In genomic region chr1:181318022-181318857, GRCh38 we compare ENCODE assay signal across 9 cellular contexts.
DNase-seq lines count a peak whose midpoint lies in the region; ATAC-seq and TF ChIP-seq lines count a peak whose summit lies in the region.
"Had no signal": no experiment of that assay in that cellular context is flagged by ENCODE, and none has a peak within 500 bp of the region (broad histone marks: within the 10 kb centered on the region; RNA-seq: fewer than 3 reads in every experiment).

No MANE protein-coding gene starts in this region.

- WGBS in ectodermal cell, 2 experiments, result 1% methylated on average over 59 of the region's 59 CpGs

- no peak overlapping the region for H3K4me3 Mint-ChIP-seq in osteocyte (ENCODE audit: unreplicated experiment)
- H3K4me3 Mint-ChIP-seq: dendritic cell treated with granulocyte-macrophage colony-stimulating factor and Interleukin-4, amounts not matched to agents 40 ng/mL and 50 ng/mL, for 4 days had no signal

- H3K27ac Mint-ChIP-seq in osteocyte (ENCODE audit: unreplicated experiment), result no peak overlapping the region
- H3K27ac Mint-ChIP-seq: dendritic cell treated with granulocyte-macrophage colony-stimulating factor and Interleukin-4, amounts not matched to agents 40 ng/mL and 50 ng/mL, for 4 days had no signal

- ATAC-seq in Panc1 (peak; percentile 40), GM19395 (IDR thresholded peaks at IDR 0.05; ENCODE audit: unreplicated experiment) (no peak)

- no peaks in the 10 kb centered on the region for H3K36me3 ChIP-seq in Panc1 (ENCODE audit: control insufficient read depth, insufficient read depth, low read length)
- no peaks in the 10 kb centered on the region for H3K36me3 ChIP-seq in ectodermal cell (ENCODE audit: control insufficient read depth, insufficient read depth, low read length)

- in situ Hi-C loops in Panc1 (cut with HindIII; ENCODE audit: low pct_unique_long_range_greater_than_20kb, low sequenced_read_pairs), result no loop called here

- intact Hi-C loops in Panc1 (cut with micrococcal nuclease; ENCODE audit: unreplicated experiment), result no loop called here

- no peaks in the 10 kb centered on the region for H3K9me3 ChIP-seq in Panc1 (ENCODE audit: control insufficient read depth, insufficient read depth, low read depth, low read length)
- no peaks in the 10 kb centered on the region for H3K9me3 ChIP-seq in ectodermal cell (ENCODE audit: control insufficient read depth, low read length)

- H3K4me1 Mint-ChIP-seq in osteocyte (ENCODE audit: unreplicated experiment), result peaks cover 5% of the 10 kb centered on the region

- peaks cover 36% of the 10 kb centered on the region for H3K27me3 ChIP-seq in Panc1 (ENCODE audit: control insufficient read depth, insufficient read depth, low read length)
- H3K27me3 ChIP-seq in ectodermal cell (ENCODE audit: control insufficient read depth, insufficient read depth, low read length, poor library complexity, severe bottlenecking), result peaks cover 57% of the 10 kb centered on the region

- H3K27ac ChIP-seq in Panc1 (ENCODE audit: low read length) (no peak overlapping the region), ectodermal cell (ENCODE audit: insufficient read depth, low read depth, low read length, poor library complexity, severe bottlenecking) (no peak overlapping the region)

- CTCF ChIA-PET in Panc1 (lab: Charles Lee), result no interaction called here

- no TSS peak for BruUV-seq in Panc1 (replicated peaks; lab: Mats Ljungman, UMichigan)

- H3K27me3 Mint-ChIP-seq in osteocyte (ENCODE audit: unreplicated experiment), result peaks cover 59% of the 10 kb centered on the region

- no peaks in the 10 kb centered on the region for H3K9me3 Mint-ChIP-seq in osteocyte (ENCODE audit: unreplicated experiment)
- H3K9me3 Mint-ChIP-seq: dendritic cell treated with granulocyte-macrophage colony-stimulating factor and Interleukin-4, amounts not matched to agents 40 ng/mL and 50 ng/mL, for 4 days had no signal

- H3K4me3 ChIP-seq in Panc1 (ENCODE audit: low read depth in 2 of 2, low read length in 2 of 2) (no peak overlapping the region), ectodermal cell (ENCODE audit: insufficient read depth, low read depth, low read length) (peak overlapping the region; percentile 35)

- H3K4me1 ChIP-seq in Panc1 (ENCODE audit: control insufficient read depth, insufficient read depth, low read length), result no peaks in the 10 kb centered on the region
- peaks cover 25% of the 10 kb centered on the region for H3K4me1 ChIP-seq in ectodermal cell (ENCODE audit: control insufficient read depth, insufficient read depth, low read length)

- no peaks in the 10 kb centered on the region for H3K36me3 Mint-ChIP-seq in osteocyte (ENCODE audit: unreplicated experiment)

- no peak for TF ChIP-seq CTCF in Panc1 (IDR thresholded peaks at IDR 0.05)
- no peak for TF ChIP-seq CTCF in osteocyte (IDR thresholded peaks at IDR 0.05)

- POLR2A ChIA-PET in Panc1 (lab: Charles Lee), result no interaction called here

- DNase-seq in NCI-H82 (lab: John Stamatoyannopoulos, UW) (peak; percentile 40), NCI-H82 treated with DMSO at 0.1 percent for 48 hours (lab: John Stamatoyannopoulos, UW; ENCODE audit: unreplicated experiment) (no peak), Panc1 (ENCODE audit: low read depth, low spot score) (no peak), osteocyte (ENCODE audit: extremely low spot score, unreplicated experiment) (peak; percentile 77), DMS79 treated with DMSO at 0.1 percent for 48 hours (lab: John Stamatoyannopoulos, UW) (no peak), SKM-1 treated with dmso at 0.1 percent for 144 hours (lab: John Stamatoyannopoulos, UW; ENCODE audit: unreplicated experiment) (no peak)

Comparison
In these comparisons a context has a peak if more than half of its experiments do, and no peak if none do; other contexts are left out.
1. DNase-seq: peak in NCI-H82 (single experiment) and osteocyte (single experiment); none in NCI-H82 treated with DMSO at 0.1 percent for 48 hours (single experiment), Panc1 (single experiment), DMS79 treated with DMSO at 0.1 percent for 48 hours (single experiment) and SKM-1 treated with dmso at 0.1 percent for 144 hours (single experiment).